8 cellular contexts compared by ENCODE assay signal in the genomic region with DNA sequence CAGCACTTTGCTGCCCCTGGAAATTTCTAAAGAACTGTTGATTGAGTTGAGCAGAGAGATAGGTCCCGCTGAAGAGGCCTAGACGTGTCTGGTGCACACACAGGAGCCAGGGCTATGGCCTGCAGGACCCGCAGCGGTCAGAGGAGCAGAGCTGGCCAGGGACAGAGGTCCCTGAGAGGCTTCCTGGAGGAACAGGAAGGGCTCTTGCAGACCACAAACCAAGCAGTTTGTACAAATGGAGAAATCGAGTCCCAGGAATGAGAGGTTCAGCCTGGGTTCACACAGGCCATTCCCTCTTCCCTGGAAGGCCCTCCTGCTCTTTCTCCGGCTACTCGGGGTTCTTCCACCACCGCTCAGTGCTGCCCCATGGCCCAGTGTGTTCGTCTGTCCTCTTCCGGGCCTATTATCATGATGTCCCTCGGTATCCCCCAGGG. TPM values are rescaled to one million over a fixed set of nuclear protein-coding genes. Genes with fewer than 3 reads are reported as not detected.
DNase-seq lines count a peak whose midpoint lies in the region; ATAC-seq and TF ChIP-seq lines count a peak whose summit lies in the region.

No MANE protein-coding gene starts in this region.

- H3K27ac Mint-ChIP-seq in GM23338: no peak overlapping the region
- H3K27ac Mint-ChIP-seq in WTC11: 0 out of 2 replicates have a peak overlapping the region, but pooled peaks have one; percentile 49

- H4K20me1 ChIP-seq in GM23338 (replicated peaks; ENCODE audit: insufficient read depth): no peaks in the 10 kb centered on the region

- WGBS in sigmoid colon, 2 donors: 81 to 92% methylated on average over 11 of the region's 11 CpGs

- TF ChIP-seq CTCF in GM23338 (conservative IDR thresholded peaks at IDR 0.05; ENCODE audit: low read depth in 2 of 2) (no peak), WTC11 (IDR thresholded peaks at IDR 0.05) (no peak), sigmoid colon (IDR thresholded peaks at IDR 0.05) (no peak), GM13976 (IDR thresholded peaks at IDR 0.05; ENCODE audit: borderline replicate concordance, control extremely low read depth, extremely low read depth, insufficient read depth, missing control alignments) (no peak)

- peaks cover 10% of the 10 kb centered on the region for H3K27me3 Mint-ChIP-seq in GM23338 (ENCODE audit: insufficient read depth, low read depth, poor library complexity)
- peaks cover 3% of the 10 kb centered on the region for H3K27me3 Mint-ChIP-seq in WTC11 (ENCODE audit: low read depth)

- DNase-seq in GM23338 (ENCODE audit: low spot score): no peak
- DNase-seq in WTC11 (ENCODE audit: low spot score): peak; percentile 7
- peak; percentile 46 for DNase-seq in sigmoid colon
- DNase-seq in NCI-H748 (lab: John Stamatoyannopoulos, UW; ENCODE audit: unreplicated experiment): no peak
- DNase-seq in GM13976 (ENCODE audit: low spot score): no peak

- H3K36me3 ChIP-seq in GM23338 (ENCODE audit: insufficient read depth): no peaks in the 10 kb centered on the region
- no peaks in the 10 kb centered on the region for H3K36me3 ChIP-seq in iPS-18a (ENCODE audit: control insufficient read depth, low read depth, low read length)
- no peaks in the 10 kb centered on the region for H3K36me3 ChIP-seq in sigmoid colon

- H3K9me3 ChIP-seq in iPS-18a (ENCODE audit: control insufficient read depth, low read depth, low read length): no peaks in the 10 kb centered on the region
- no peaks in the 10 kb centered on the region for H3K9me3 ChIP-seq in sigmoid colon

- peak overlapping the region; percentile 94 for H2AFZ ChIP-seq in GM23338

- POLR2A ChIA-PET in WTC11 (lab: Charles Lee): no interaction called here

- peak overlapping the region; percentile 85 for H3K4me3 ChIP-seq in GM23338
- peak overlapping the region; percentile 78 for H3K4me3 ChIP-seq in iPS-18a (ENCODE audit: low read length)
- H3K4me3 ChIP-seq in sigmoid colon: no peak overlapping the region

- TF ChIP-seq POLR2A in sigmoid colon (IDR thresholded peaks at IDR 0.05): no peak

- H3K27me3 ChIP-seq in GM23338 (ENCODE audit: insufficient read depth) (0 out of 2 replicates have a peak, but pooled peaks cover 11% of the 10 kb centered on the region), iPS-18a (ENCODE audit: control insufficient read depth, insufficient read depth, low read length) (peaks cover 26% of the 10 kb centered on the region), sigmoid colon (no peaks in the 10 kb centered on the region)

- no peak for TF ChIP-seq EP300 in sigmoid colon (IDR thresholded peaks at IDR 0.05)

- CTCF ChIA-PET in WTC11 (lab: Charles Lee): interaction anchor here (1.0 to 1.3 kb wide), 3 partner anchors 13 to 40 kb away, joined by 3 to 4 read pairs (median 3); no protein-coding TSS in a partner anchor

- ATAC-seq in GM23338: no peak
- no peak for ATAC-seq in WTC11
- ATAC-seq in HG03159 (IDR thresholded peaks at IDR 0.05; ENCODE audit: unreplicated experiment): no peak
- ATAC-seq in GM19395 (IDR thresholded peaks at IDR 0.05; ENCODE audit: unreplicated experiment): no peak

- H3K4me1 Mint-ChIP-seq in GM23338: peaks cover 26% of the 10 kb centered on the region
- H3K4me1 Mint-ChIP-seq in WTC11: peaks cover 26% of the 10 kb centered on the region

- no peaks in the 10 kb centered on the region for H3K9me2 ChIP-seq in GM23338 (ENCODE audit: insufficient read depth)

- H3K9me3 Mint-ChIP-seq in GM23338 (no peaks in the 10 kb centered on the region), WTC11 (no peaks in the 10 kb centered on the region)

- H3F3A ChIP-seq in GM23338 (replicated peaks; ENCODE audit: low read depth): peaks cover 9% of the 10 kb centered on the region

- H3K4me3 Mint-ChIP-seq in GM23338 (peak overlapping the region; percentile 85), WTC11 (peak overlapping the region; percentile 86)

- in situ Hi-C loops in GM13976 (cut with MboI; ENCODE audit: low sequenced_read_pairs, unreplicated experiment): no loop called here

- intact Hi-C loops in sigmoid colon (cut with DNase I): loop anchor here (5.0 kb wide), 2 partner anchors 41 to 109 kb away; no protein-coding TSS in a partner anchor

- H3K4me1 ChIP-seq in GM23338 (ENCODE audit: insufficient read depth): peaks cover 20% of the 10 kb centered on the region
- peaks cover 13% of the 10 kb centered on the region for H3K4me1 ChIP-seq in iPS-18a (ENCODE audit: control insufficient read depth, low read depth, low read length)
- peaks cover 0 to 38% (median 23%) of the 10 kb centered on the region in 4 donors for H3K4me1 ChIP-seq in sigmoid colon

- H3K36me3 Mint-ChIP-seq in GM23338 (ENCODE audit: low read depth) (no peaks in the 10 kb centered on the region), WTC11 (no peaks in the 10 kb centered on the region)

- H3K79me2 ChIP-seq in GM23338 (replicated peaks; ENCODE audit: insufficient read depth): peaks cover 19% of the 10 kb centered on the region

- no peak overlapping the region for H3K9ac ChIP-seq in iPS-18a (ENCODE audit: low read length)

- H3K27ac ChIP-seq in GM23338 (ENCODE audit: low read depth): no peak overlapping the region
- H3K27ac ChIP-seq in iPS-18a (ENCODE audit: low read length): no peak overlapping the region
- peak overlapping the region; percentile 87 to 91 (median 89) for H3K27ac ChIP-seq in sigmoid colon

- H3K4me2 ChIP-seq in GM23338: peak overlapping the region; percentile 95

TF ChIP-seq in GM23338, 12 proteins besides CTCF, POLR2A, EP300 and RAD21:
- TF ChIP-seq, protein P1, sequence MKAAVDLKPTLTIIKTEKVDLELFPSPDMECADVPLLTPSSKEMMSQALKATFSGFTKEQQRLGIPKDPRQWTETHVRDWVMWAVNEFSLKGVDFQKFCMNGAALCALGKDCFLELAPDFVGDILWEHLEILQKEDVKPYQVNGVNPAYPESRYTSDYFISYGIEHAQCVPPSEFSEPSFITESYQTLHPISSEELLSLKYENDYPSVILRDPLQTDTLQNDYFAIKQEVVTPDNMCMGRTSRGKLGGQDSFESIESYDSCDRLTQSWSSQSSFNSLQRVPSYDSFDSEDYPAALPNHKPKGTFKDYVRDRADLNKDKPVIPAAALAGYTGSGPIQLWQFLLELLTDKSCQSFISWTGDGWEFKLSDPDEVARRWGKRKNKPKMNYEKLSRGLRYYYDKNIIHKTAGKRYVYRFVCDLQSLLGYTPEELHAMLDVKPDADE (IDR thresholded peaks at IDR 0.05): no peak
- no peak for TF ChIP-seq EZH2phosphoT487 (IDR thresholded peaks at IDR 0.05; ENCODE audit: unreplicated experiment)
- no peak for TF ChIP-seq ZNF331 (CRISPR knock-in tag; IDR thresholded peaks at IDR 0.05; ENCODE audit: low read depth)

TF ChIP-seq in WTC11, 78 proteins besides CTCF, POLR2A, EP300 and RAD21:
- TF ChIP-seq CREM (CRISPR knock-in tag; IDR thresholded peaks at IDR 0.05) (no peak), ZNF416 (CRISPR knock-in tag; IDR thresholded peaks at IDR 0.05) (no peak), TEAD1 (CRISPR knock-in tag; IDR thresholded peaks at IDR 0.05) (no peak), SMAD4 (CRISPR knock-in tag; IDR thresholded peaks at IDR 0.05) (no peak), ETV6 (CRISPR knock-in tag; IDR thresholded peaks at IDR 0.05) (no peak), RELA (CRISPR knock-in tag; IDR thresholded peaks at IDR 0.05; ENCODE audit: borderline replicate concordance) (no peak), ZNF138 (CRISPR knock-in tag; conservative IDR thresholded peaks at IDR 0.05) (no peak), KAT7 (CRISPR knock-in tag; IDR thresholded peaks at IDR 0.05; ENCODE audit: borderline replicate concordance) (no peak)

RNA-seq across cellular contexts. Expression of a gene that starts 1.2 kb away (rescaled TPM):
- total RNA-seq in GM23338 (2014; rRNA removed; shearing (Covaris generic)): 52.7 and 56.4 TPM in 2 replicates
- polyA plus RNA-seq in GM23338 (2016; fragmentation: Nextera tagmentation; extraction: Ambion mirVana): 30.0 and 30.1 TPM in 2 replicates
- total RNA-seq in WTC11 (2021): 38.9 to 42.5 TPM (median 41.6 TPM) in 3 replicates
- total RNA-seq in sigmoid colon: 10 to 100 TPM; 36.1 to 57.9 (median 43.2) TPM
- polyA plus RNA-seq in sigmoid colon: 10 to 100 TPM; 20.3 to 52.9 (median 34.8) TPM

Comparison
In these comparisons a context has a peak if more than half of its experiments do, and no peak if none do; other contexts are left out.
1. DNase-seq: peak in WTC11 (single experiment) and sigmoid colon (single experiment); none in GM23338 (single experiment), NCI-H748 (single experiment) and GM13976 (single experiment).
2. H3K27ac ChIP-seq: peak in sigmoid colon (4 of 4); none in GM23338 (single experiment) and iPS-18a (single experiment).
3. H3K4me3 ChIP-seq: peak in GM23338 (single experiment) and iPS-18a (single experiment); none in sigmoid colon (0 of 4).